1 cellular context compared by ENCODE assay signal in the genomic region with DNA sequence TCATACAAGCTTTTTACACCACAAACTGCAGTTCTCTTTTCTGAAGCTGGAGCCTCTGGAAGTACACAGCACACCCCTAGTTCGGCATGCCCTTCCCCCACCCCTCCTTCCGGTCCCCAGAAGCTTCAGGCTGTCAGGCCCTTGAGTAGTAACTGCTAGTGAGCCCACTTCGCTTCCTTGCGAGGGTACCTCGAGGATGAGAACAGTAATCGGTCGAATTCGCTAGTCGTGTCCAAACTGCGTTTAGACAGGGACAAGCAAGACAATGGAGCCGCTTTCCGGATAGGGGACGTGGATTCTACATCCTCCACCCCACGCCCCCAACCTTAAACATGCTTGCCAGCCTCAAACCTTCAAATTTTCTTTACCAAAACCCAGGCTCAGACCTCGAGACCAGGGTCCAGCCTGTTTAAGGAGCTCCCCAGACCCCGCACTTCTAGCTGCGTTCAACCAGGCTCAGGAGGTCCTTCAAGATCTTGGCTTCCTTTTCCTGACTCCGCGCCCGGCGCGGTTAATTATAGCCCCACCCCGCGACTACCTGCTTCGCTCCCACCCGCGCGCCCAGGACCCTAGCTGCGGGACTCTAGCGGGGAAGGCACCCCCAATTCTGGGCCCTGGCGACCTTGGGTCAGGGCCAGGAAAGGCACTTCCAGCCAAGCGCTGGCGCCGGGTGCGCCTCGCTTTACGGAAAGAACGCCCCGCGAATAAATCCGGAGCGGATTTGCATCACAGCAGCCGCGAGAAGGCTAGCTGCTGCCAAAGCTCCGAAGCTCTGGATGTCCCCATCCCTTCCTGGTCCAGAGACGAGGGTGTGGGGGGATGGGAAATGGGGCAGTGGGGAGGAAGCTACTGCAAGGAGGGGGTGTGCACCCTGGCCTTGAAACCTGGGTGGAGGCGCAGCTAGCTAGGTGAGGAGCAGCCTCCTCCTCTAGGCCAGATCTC.
TF ChIP-seq lines count a peak whose summit lies in the region.

No MANE protein-coding gene starts in this region.

TF ChIP-seq in K562, 482 proteins besides CTCF, POLR2A, EP300 and RAD21:
- TF ChIP-seq KLF16 (IDR thresholded peaks at IDR 0.05): no peak
- TF ChIP-seq, protein P1, sequence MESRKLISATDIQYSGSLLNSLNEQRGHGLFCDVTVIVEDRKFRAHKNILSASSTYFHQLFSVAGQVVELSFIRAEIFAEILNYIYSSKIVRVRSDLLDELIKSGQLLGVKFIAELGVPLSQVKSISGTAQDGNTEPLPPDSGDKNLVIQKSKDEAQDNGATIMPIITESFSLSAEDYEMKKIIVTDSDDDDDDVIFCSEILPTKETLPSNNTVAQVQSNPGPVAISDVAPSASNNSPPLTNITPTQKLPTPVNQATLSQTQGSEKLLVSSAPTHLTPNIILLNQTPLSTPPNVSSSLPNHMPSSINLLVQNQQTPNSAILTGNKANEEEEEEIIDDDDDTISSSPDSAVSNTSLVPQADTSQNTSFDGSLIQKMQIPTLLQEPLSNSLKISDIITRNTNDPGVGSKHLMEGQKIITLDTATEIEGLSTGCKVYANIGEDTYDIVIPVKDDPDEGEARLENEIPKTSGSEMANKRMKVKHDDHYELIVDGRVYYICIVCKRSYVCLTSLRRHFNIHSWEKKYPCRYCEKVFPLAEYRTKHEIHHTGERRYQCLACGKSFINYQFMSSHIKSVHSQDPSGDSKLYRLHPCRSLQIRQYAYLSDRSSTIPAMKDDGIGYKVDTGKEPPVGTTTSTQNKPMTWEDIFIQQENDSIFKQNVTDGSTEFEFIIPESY (CRISPR knock-in tag; IDR thresholded peaks at IDR 0.05): peak; percentile 62; the same call in 1 of the 2 replicates
- no peak for TF ChIP-seq ZNF764 (CRISPR knock-in tag; IDR thresholded peaks at IDR 0.05; ENCODE audit: low read depth)
- no peak for TF ChIP-seq TEAD2 (tag; IDR thresholded peaks at IDR 0.05)
- TF ChIP-seq, protein P2, sequence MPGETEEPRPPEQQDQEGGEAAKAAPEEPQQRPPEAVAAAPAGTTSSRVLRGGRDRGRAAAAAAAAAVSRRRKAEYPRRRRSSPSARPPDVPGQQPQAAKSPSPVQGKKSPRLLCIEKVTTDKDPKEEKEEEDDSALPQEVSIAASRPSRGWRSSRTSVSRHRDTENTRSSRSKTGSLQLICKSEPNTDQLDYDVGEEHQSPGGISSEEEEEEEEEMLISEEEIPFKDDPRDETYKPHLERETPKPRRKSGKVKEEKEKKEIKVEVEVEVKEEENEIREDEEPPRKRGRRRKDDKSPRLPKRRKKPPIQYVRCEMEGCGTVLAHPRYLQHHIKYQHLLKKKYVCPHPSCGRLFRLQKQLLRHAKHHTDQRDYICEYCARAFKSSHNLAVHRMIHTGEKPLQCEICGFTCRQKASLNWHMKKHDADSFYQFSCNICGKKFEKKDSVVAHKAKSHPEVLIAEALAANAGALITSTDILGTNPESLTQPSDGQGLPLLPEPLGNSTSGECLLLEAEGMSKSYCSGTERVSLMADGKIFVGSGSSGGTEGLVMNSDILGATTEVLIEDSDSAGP (CRISPR knock-in tag; IDR thresholded peaks at IDR 0.05): no peak
- TF ChIP-seq ZNF551 (CRISPR knock-in tag; IDR thresholded peaks at IDR 0.05): no peak
